Comparison of ENCODE assay signal across 18 cellular contexts in the genomic region with DNA sequence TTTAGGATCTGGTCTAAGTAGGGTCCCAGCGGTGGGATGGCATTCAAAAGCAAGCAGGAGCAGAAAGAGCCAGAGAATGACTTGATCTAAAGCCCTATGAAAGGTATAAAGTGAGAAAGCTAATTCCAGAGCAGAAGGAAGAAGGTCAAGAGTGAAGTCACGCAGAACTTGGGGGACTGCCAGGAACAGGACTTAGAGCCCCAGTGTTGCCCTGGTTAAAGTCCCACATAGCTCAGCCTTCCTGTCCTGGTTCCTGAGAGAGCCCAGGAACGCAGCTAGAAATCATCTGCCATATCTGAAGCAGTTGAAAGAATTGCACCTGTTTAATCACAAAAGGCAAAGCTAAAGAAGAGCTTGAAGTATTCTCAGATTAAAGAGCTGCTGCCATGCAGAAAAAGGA.
A peak's percentile ranks its signal among the peaks of the same experiment; 100 is the strongest.
DNase-seq lines count a peak whose midpoint lies in the region; ATAC-seq and TF ChIP-seq lines count a peak whose summit lies in the region.
"Had no signal": no experiment of that assay in that cellular context is flagged by ENCODE, and none has a peak within 500 bp of the region (broad histone marks: within the 10 kb centered on the region; RNA-seq: fewer than 3 reads in every experiment).

No MANE protein-coding gene starts in this region.

- H3K9me3 ChIP-seq in transverse colon, result no peaks in the 10 kb centered on the region
- H3K9me3 ChIP-seq: SJCRH30 had no signal

- TF ChIP-seq POLR2A in transverse colon (IDR thresholded peaks at IDR 0.05), result no peak

- ATAC-seq in left ventricle myocardium superior, result peak; percentile 98
- ATAC-seq in activated T-helper 17 cell treated with anti-CD3 and anti-CD28 coated beads, Interleukin-2, amount 50 U/mL, for 72 hours (replicated peaks), result no peak
- no peak for ATAC-seq in GM21576 (IDR thresholded peaks at IDR 0.05; ENCODE audit: unreplicated experiment)
- ATAC-seq: GM23338; stimulated activated naive CD8-positive, alpha-beta T cell treated with anti-CD3 and anti-CD28 coated beads, Interleukin-15, amount 100 ng/mL, for 72 hours had no signal

- H3K36me3 Mint-ChIP-seq in nephron (ENCODE audit: low read depth), result no peaks in the 10 kb centered on the region
- no peaks in the 10 kb centered on the region for H3K36me3 Mint-ChIP-seq in activated T-helper 17 cell treated with anti-CD3 and anti-CD28 coated beads, Interleukin-2, amount 50 U/mL, for 72 hours (ENCODE audit: low read depth)

- TF ChIP-seq CTCF in nephron (IDR thresholded peaks at IDR 0.05; ENCODE audit: unreplicated experiment in 3 of 3) (no peak), transverse colon (IDR thresholded peaks at IDR 0.05) (no peak)

- H3K36me3 ChIP-seq in transverse colon, result no peaks in the 10 kb centered on the region
- H3K36me3 ChIP-seq: SJCRH30 had no signal

- intact Hi-C loops in left ventricle myocardium superior (cut with micrococcal nuclease), result no loop called here
- intact Hi-C loops in transverse colon (cut with DNase I; ENCODE audit: low total_unique reads), result no loop called here

- H3K9me3 Mint-ChIP-seq in nephron, result no peaks in the 10 kb centered on the region
- no peaks in the 10 kb centered on the region for H3K9me3 Mint-ChIP-seq in activated T-helper 17 cell treated with anti-CD3 and anti-CD28 coated beads, Interleukin-2, amount 50 U/mL, for 72 hours
- H3K9me3 Mint-ChIP-seq: CD4-positive, CD25-positive, alpha-beta regulatory T cell; GM23338; stimulated activated naive CD8-positive, alpha-beta T cell treated with anti-CD3 and anti-CD28 coated beads, Interleukin-15, amount 100 ng/mL, for 72 hours had no signal

- peaks cover 7% of the 10 kb centered on the region for H3K4me1 Mint-ChIP-seq in nephron
- H3K4me1 Mint-ChIP-seq in activated T-helper 17 cell treated with anti-CD3 and anti-CD28 coated beads, Interleukin-2, amount 50 U/mL, for 72 hours, result no peaks in the 10 kb centered on the region
- H3K4me1 Mint-ChIP-seq: activated CD4-positive, alpha-beta memory T cell treated with anti-CD3 and anti-CD28 coated beads, Interleukin-2, amount 10 ng/mL, durations not matched to agents 7 days and 5 days; CD4-positive, CD25-positive, alpha-beta regulatory T cell; stimulated activated naive CD8-positive, alpha-beta T cell treated with anti-CD3 and anti-CD28 coated beads, Interleukin-15, amount 100 ng/mL, for 72 hours had no signal

- no peak for TF ChIP-seq EP300 in transverse colon (IDR thresholded peaks at IDR 0.05; ENCODE audit: low read depth)

- H3K4me3 Mint-ChIP-seq in nephron, result no peak overlapping the region
- no peak overlapping the region for H3K4me3 Mint-ChIP-seq in activated T-helper 17 cell treated with anti-CD3 and anti-CD28 coated beads, Interleukin-2, amount 50 U/mL, for 72 hours
- H3K4me3 Mint-ChIP-seq: activated CD4-positive, alpha-beta memory T cell treated with anti-CD3 and anti-CD28 coated beads, Interleukin-2, amount 10 ng/mL, durations not matched to agents 7 days and 5 days; CD4-positive, CD25-positive, alpha-beta regulatory T cell; GM23338; stimulated activated naive CD8-positive, alpha-beta T cell treated with anti-CD3 and anti-CD28 coated beads, Interleukin-15, amount 100 ng/mL, for 72 hours had no signal

- no peaks in the 10 kb centered on the region for H3K27me3 ChIP-seq in transverse colon
- H3K27me3 ChIP-seq: SJCRH30 had no signal

- H3K4me1 ChIP-seq in transverse colon, result peaks cover 9 to 14% (median 11%) of the 10 kb centered on the region in 4 donors
- H3K4me1 ChIP-seq: SJCRH30 had no signal

- peak overlapping the region; percentile 20 to 62 (median 50) for H3K27ac ChIP-seq in transverse colon
- H3K27ac ChIP-seq: 22Rv1, SJCRH30 had no signal

- DNase-seq in NCI-H146 (lab: John Stamatoyannopoulos, UW) (peak; percentile 8), NCI-H146 treated with DMSO at 0.1 percent for 48 hours (lab: John Stamatoyannopoulos, UW; ENCODE audit: unreplicated experiment) (no peak), left ventricle myocardium superior (peak; percentile 72), transverse colon (peak; percentile 77), amniotic stem cell (lab: John Stamatoyannopoulos, UW) (no peak)
- DNase-seq: activated CD4-positive, alpha-beta memory T cell treated with anti-CD3 and anti-CD28 coated beads, Interleukin-2, amount 10 ng/mL, durations not matched to agents 7 days and 5 days; activated effector memory CD4-positive, alpha-beta T cell treated with anti-CD3 and anti-CD28 coated beads, Interleukin-2, amount 50 U/mL, for 16 hours; CD4-positive, CD25-positive, alpha-beta regulatory T cell; hippocampal formation; NCI-H2081 treated with DMSO at 0.1 percent for 48 hours; NK-92 treated with Interleukin-12 subunit alpha and Interleukin-12 subunit beta, amount 100 ng/mL, for 24 hours; stimulated activated naive CD8-positive, alpha-beta T cell treated with anti-CD3 and anti-CD28 coated beads, Interleukin-15, amount 100 ng/mL, for 72 hours had no signal

- H3K27me3 Mint-ChIP-seq in nephron (ENCODE audit: low read depth), result no peaks in the 10 kb centered on the region
- H3K27me3 Mint-ChIP-seq in activated T-helper 17 cell treated with anti-CD3 and anti-CD28 coated beads, Interleukin-2, amount 50 U/mL, for 72 hours, result peaks cover 20% of the 10 kb centered on the region

- H3K4me3 ChIP-seq in transverse colon, result no peak overlapping the region
- H3K4me3 ChIP-seq: GM23338, SJCRH30 had no signal

- H3K27ac Mint-ChIP-seq in nephron, result peak overlapping the region; percentile 47 to 83 (median 76)
- no peak overlapping the region for H3K27ac Mint-ChIP-seq in activated T-helper 17 cell treated with anti-CD3 and anti-CD28 coated beads, Interleukin-2, amount 50 U/mL, for 72 hours
- H3K27ac Mint-ChIP-seq: activated CD4-positive, alpha-beta memory T cell treated with anti-CD3 and anti-CD28 coated beads, Interleukin-2, amount 10 ng/mL, durations not matched to agents 7 days and 5 days; CD4-positive, CD25-positive, alpha-beta regulatory T cell; GM23338; stimulated activated naive CD8-positive, alpha-beta T cell treated with anti-CD3 and anti-CD28 coated beads, Interleukin-15, amount 100 ng/mL, for 72 hours had no signal

- 19 to 57% methylated on average over 1 to 3 of the region's 3 CpGs for WGBS in transverse colon (ENCODE audit: low coverage in 1 of 2), 2 donors

- in situ Hi-C loops in transverse colon (cut with MboI; ENCODE audit: low pct_ligation_motif_present in 1 of 4, low pct_unique_long_range_greater_than_20kb in 1 of 4, low sequenced_read_pairs in 3 of 4), result no loop called here

Comparison
In these comparisons a context has a peak if more than half of its experiments do, and no peak if none do; other contexts are left out.
1. DNase-seq: peak in NCI-H146 (single experiment), left ventricle myocardium superior (single experiment) and transverse colon (single experiment); none in NCI-H146 treated with DMSO at 0.1 percent for 48 hours (single experiment) and amniotic stem cell (single experiment).